ENCODE assay signal across 10 cellular contexts in genomic region chr15:64636101-64636500, GRCh38.
DNase-seq lines count a peak whose midpoint lies in the region; ATAC-seq and TF ChIP-seq lines count a peak whose summit lies in the region.
"Had no signal": no experiment of that assay in that cellular context is flagged by ENCODE, and none has a peak within 500 bp of the region (broad histone marks: within the 10 kb centered on the region; RNA-seq: fewer than 3 reads in every experiment).

No MANE protein-coding gene starts in this region.

- peaks cover 3 to 11% of the 10 kb centered on the region in 2 donors for H3K4me1 ChIP-seq in aorta (ENCODE audit: control insufficient read depth in 1 of 2, insufficient read depth in 2 of 2, low read length in 2 of 2)

- no peaks in the 10 kb centered on the region for H3K9me3 Mint-ChIP-seq in HFFc6
- peaks cover 4% of the 10 kb centered on the region for H3K9me3 Mint-ChIP-seq in progenitor cell of endocrine pancreas (ENCODE audit: low read depth)

- TF ChIP-seq CTCF in HFFc6 (IDR thresholded peaks at IDR 0.05) (no peak), fibroblast of pulmonary artery (IDR thresholded peaks at IDR 0.05; ENCODE audit: low read length, missing control alignments) (no peak), progenitor cell of endocrine pancreas (IDR thresholded peaks at IDR 0.05; ENCODE audit: unreplicated experiment) (no peak)

- no peaks in the 10 kb centered on the region for H3K9me3 ChIP-seq in T-helper 17 cell (ENCODE audit: control insufficient read depth, low read length, poor library complexity, severe bottlenecking)
- H3K9me3 ChIP-seq in aorta (ENCODE audit: control insufficient read depth, low read length) = no peaks in the 10 kb centered on the region

- intact Hi-C loops in aorta (cut with DNase I) = no loop called here

- H3K36me3 ChIP-seq in aorta (ENCODE audit: control insufficient read depth in 1 of 2, insufficient read depth in 2 of 2, low read length in 1 of 2) = no peaks in the 10 kb centered on the region

- H3K27ac ChIP-seq in aorta (ENCODE audit: low read depth in 1 of 2, low read length in 2 of 2) = no peak overlapping the region
- H3K27ac ChIP-seq: RWPE1 had no signal

- H3K4me3 ChIP-seq in fibroblast of pulmonary artery (replicated peaks; ENCODE audit: low read depth, low read length) (no peak overlapping the region), aorta (ENCODE audit: low read length in 2 of 2) (no peak overlapping the region)

- 79 to 84% methylated on average over 2 of the region's 2 CpGs for WGBS in aorta, 2 donors

- no peaks in the 10 kb centered on the region for H3K27me3 ChIP-seq in aorta (ENCODE audit: control insufficient read depth in 1 of 2, insufficient read depth in 2 of 2, low read length in 1 of 2)

- H3K27me3 Mint-ChIP-seq in HFFc6 (ENCODE audit: insufficient read depth) = no peaks in the 10 kb centered on the region; the same call in 1 of the 2 replicates
- no peaks in the 10 kb centered on the region for H3K27me3 Mint-ChIP-seq in T-helper 17 cell
- no peaks in the 10 kb centered on the region for H3K27me3 Mint-ChIP-seq in progenitor cell of endocrine pancreas
- H3K27me3 Mint-ChIP-seq: activated CD4-positive, alpha-beta T cell treated with anti-CD3 and anti-CD28 coated beads, Interleukin-2, amount 10 ng/mL, durations not matched to agents 7 days and 5 days had no signal

- peaks cover 45% of the 10 kb centered on the region for H3K4me1 Mint-ChIP-seq in HFFc6 (ENCODE audit: low read depth)
- peaks cover 60% of the 10 kb centered on the region for H3K4me1 Mint-ChIP-seq in T-helper 17 cell
- peaks cover 54% of the 10 kb centered on the region for H3K4me1 Mint-ChIP-seq in progenitor cell of endocrine pancreas (ENCODE audit: low read depth)

- H3K4me3 Mint-ChIP-seq in HFFc6 = no peak overlapping the region
- H3K4me3 Mint-ChIP-seq in T-helper 17 cell = peak overlapping the region; percentile 87
- no peak overlapping the region for H3K4me3 Mint-ChIP-seq in progenitor cell of endocrine pancreas (ENCODE audit: low read depth)
- H3K4me3 Mint-ChIP-seq: activated CD4-positive, alpha-beta T cell treated with anti-CD3 and anti-CD28 coated beads, Interleukin-2, amount 10 ng/mL, durations not matched to agents 7 days and 5 days had no signal

- H3K27ac Mint-ChIP-seq in HFFc6 = peak overlapping the region; percentile 47; the same call in 1 of the 2 replicates
- H3K27ac Mint-ChIP-seq in T-helper 17 cell = peak overlapping the region; percentile 94
- H3K27ac Mint-ChIP-seq in progenitor cell of endocrine pancreas = peak overlapping the region; percentile 97

- H3K36me3 Mint-ChIP-seq in HFFc6 (ENCODE audit: low read depth) = peaks cover 26% of the 10 kb centered on the region
- peaks cover 2% of the 10 kb centered on the region for H3K36me3 Mint-ChIP-seq in T-helper 17 cell (ENCODE audit: low read depth)
- peaks cover 15% of the 10 kb centered on the region for H3K36me3 Mint-ChIP-seq in progenitor cell of endocrine pancreas (ENCODE audit: insufficient read depth)

- no peak for ATAC-seq in T-helper 17 cell
- no peak for ATAC-seq in aorta (ENCODE audit: low FRiP score)
- ATAC-seq in GM19467 (IDR thresholded peaks at IDR 0.05; ENCODE audit: unreplicated experiment) = no peak

- no peak for DNase-seq in HFFc6
- DNase-seq in T-helper 17 cell = no peak
- peak; percentile 51 for DNase-seq in fibroblast of pulmonary artery (ENCODE audit: low read depth)
- DNase-seq in progenitor cell of endocrine pancreas (ENCODE audit: low spot score, unreplicated experiment) = no peak
- no peak for DNase-seq in DMS53 treated with DMSO at 0.1 percent for 48 hours (lab: John Stamatoyannopoulos, UW; ENCODE audit: unreplicated experiment)
- no peak for DNase-seq in aorta
- DNase-seq in T1000 (lab: John Stamatoyannopoulos, UW) = no peak
- DNase-seq: activated CD4-positive, alpha-beta T cell treated with anti-CD3 and anti-CD28 coated beads, Interleukin-2, amount 10 ng/mL, durations not matched to agents 7 days and 5 days had no signal

Comparison
In these comparisons a context has a peak if more than half of its experiments do, and no peak if none do; other contexts are left out.
1. H3K27ac Mint-ChIP-seq: peak in every context shown above with its lines; median percentile 97 in progenitor cell of endocrine pancreas; 94 in T-helper 17 cell; 47 in HFFc6.